In the genomic region with DNA sequence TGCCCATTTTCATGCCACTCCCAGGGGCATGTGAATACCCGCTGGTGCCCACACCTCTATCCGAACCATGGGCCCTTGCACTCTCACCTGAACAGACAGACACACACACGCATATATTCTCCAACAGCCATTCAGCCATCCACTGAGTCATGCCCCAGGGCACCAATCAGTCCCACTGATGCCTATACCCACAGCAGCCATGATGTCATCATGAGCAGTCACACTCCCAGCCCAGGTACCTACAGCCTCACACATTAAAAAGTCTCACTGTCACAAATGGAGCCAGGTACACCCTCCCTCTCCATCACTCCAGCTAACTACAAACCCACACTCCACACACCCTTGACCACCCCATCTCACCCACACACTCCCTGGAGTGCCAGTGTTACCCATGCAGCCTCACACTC, we compare ENCODE assay signal across 11 cellular contexts. TPM values are rescaled to one million over a fixed set of nuclear protein-coding genes. Genes with fewer than 3 reads are reported as not detected.
DNase-seq lines count a peak whose midpoint lies in the region; ATAC-seq lines count a peak whose summit lies in the region.
"Had no signal": no experiment of that assay in that cellular context is flagged by ENCODE, and none has a peak within 500 bp of the region (broad histone marks: within the 10 kb centered on the region; RNA-seq: fewer than 3 reads in every experiment).

No MANE protein-coding gene starts in this region.

- no peak overlapping the region for H3K23ac ChIP-seq in mesendoderm (ENCODE audit: low read length)

- WGBS in esophagus, 2 donors, result 53 to 54% methylated on average over 3 of the region's 3 CpGs
- no CpG with 5 or more reads among the region's 3 CpGs for WGBS in mesendoderm (ENCODE audit: extremely low coverage, insufficient coverage, low lambda C conversion rate)

- no peak overlapping the region for H3K9ac ChIP-seq in mesendoderm (ENCODE audit: low read length)
- H3K9ac ChIP-seq: parathyroid adenoma had no signal

- H3K4me3 ChIP-seq in esophagus (ENCODE audit: low read depth in 1 of 2, low read length in 2 of 2), result no peak overlapping the region
- no peak overlapping the region for H3K4me3 ChIP-seq in mesendoderm (ENCODE audit: low read length)

- H3K4me1 ChIP-seq in esophagus (ENCODE audit: control insufficient read depth in 2 of 2, insufficient read depth in 2 of 2, low read length in 1 of 2) (peaks cover 22 to 44% of the 10 kb centered on the region in 2 donors), mesendoderm (ENCODE audit: control insufficient read depth, low read depth, low read length) (no peaks in the 10 kb centered on the region)
- H3K4me1 ChIP-seq: parathyroid adenoma had no signal

- H4K5ac ChIP-seq in mesendoderm (ENCODE audit: low read length), result no peak overlapping the region

- no peaks in the 10 kb centered on the region for H3K9me3 ChIP-seq in esophagus (ENCODE audit: control insufficient read depth in 2 of 2, insufficient read depth in 1 of 2, low read depth in 1 of 2, low read length in 1 of 2)

- peaks cover 0 to 20% of the 10 kb centered on the region in 2 donors for H3K36me3 ChIP-seq in esophagus (ENCODE audit: control insufficient read depth in 2 of 2, insufficient read depth in 2 of 2, low read length in 1 of 2)
- no peaks in the 10 kb centered on the region for H3K36me3 ChIP-seq in mesendoderm (ENCODE audit: control insufficient read depth, insufficient read depth, low read length)

- peak; percentile 95 for ATAC-seq in stimulated activated effector memory CD8-positive, alpha-beta T cell treated with anti-CD3 and anti-CD28 coated beads, Interleukin-12 subunit alpha, Interleukin-12 subunit beta, amount 100 ng/mL, for 72 hours
- ATAC-seq in stimulated activated naive B cell treated with anti-CD40 and anti-IgM and Interleukin-4, amounts not matched to agents 10 μg/mL and 1 μg/mL and 100 μg/mL, for 72 hours (replicated peaks), result no peak

- no peak overlapping the region for H3K18ac ChIP-seq in mesendoderm (ENCODE audit: low read length)

- no peaks in the 10 kb centered on the region for H3K27me3 Mint-ChIP-seq in T-helper 1 cell treated with Interleukin-12 subunit alpha and Interleukin-12 subunit beta and Interleukin-4 antibody, amounts not matched to agents 30 μg/mL and 1 μg/mL, for 36 hours (ENCODE audit: low read depth)
- H3K27me3 Mint-ChIP-seq in stimulated activated naive B cell treated with anti-CD40 and anti-IgM and Interleukin-4, amounts not matched to agents 10 μg/mL and 1 μg/mL and 100 μg/mL, for 72 hours, result no peaks in the 10 kb centered on the region

- H3K36me3 Mint-ChIP-seq in T-helper 1 cell treated with Interleukin-12 subunit alpha and Interleukin-12 subunit beta and Interleukin-4 antibody, amounts not matched to agents 30 μg/mL and 1 μg/mL, for 36 hours (ENCODE audit: low read depth), result peaks cover 34% of the 10 kb centered on the region
- peaks cover 63% of the 10 kb centered on the region for H3K36me3 Mint-ChIP-seq in stimulated activated effector memory CD8-positive, alpha-beta T cell treated with anti-CD3 and anti-CD28 coated beads, Interleukin-12 subunit alpha, Interleukin-12 subunit beta, amount 100 ng/mL, for 72 hours
- peaks cover 0 to 12% of the 10 kb centered on the region in 2 donors for H3K36me3 Mint-ChIP-seq in stimulated activated naive B cell treated with anti-CD40 and anti-IgM and Interleukin-4, amounts not matched to agents 10 μg/mL and 1 μg/mL and 100 μg/mL, for 72 hours

- no peak for DNase-seq in T-helper 1 cell
- peak; percentile 64 for DNase-seq in activated T-cell treated with anti-CD3 and anti-CD28 coated beads for 4 hours
- DNase-seq in stimulated activated effector memory CD8-positive, alpha-beta T cell treated with anti-CD3 and anti-CD28 coated beads, Interleukin-12 subunit alpha, Interleukin-12 subunit beta, amount 100 ng/mL, for 72 hours (ENCODE audit: low spot score in 2 of 2), result no peak
- no peak for DNase-seq in AG08395 (ENCODE audit: low spot score)
- DNase-seq in stimulated activated naive B cell treated with anti-CD40 and anti-IgM and Interleukin-4, amounts not matched to agents 10 μg/mL and 1 μg/mL and 100 μg/mL, for 72 hours, result no peak
- no peak for DNase-seq in mesendoderm
- DNase-seq: activated gamma-delta T cell treated with Interleukin-2 at 50 U/mL for 16 hours had no signal

- no peaks in the 10 kb centered on the region for H3K79me1 ChIP-seq in mesendoderm (ENCODE audit: low read length)

- no peaks in the 10 kb centered on the region for H3K79me2 ChIP-seq in mesendoderm (ENCODE audit: control insufficient read depth, insufficient read depth, low read length)
- H3K79me2 ChIP-seq: parathyroid adenoma had no signal

- H3K56ac ChIP-seq in mesendoderm (ENCODE audit: low read length), result no peak overlapping the region

- H3K4me3 Mint-ChIP-seq in T-helper 1 cell treated with Interleukin-12 subunit alpha and Interleukin-12 subunit beta and Interleukin-4 antibody, amounts not matched to agents 30 μg/mL and 1 μg/mL, for 36 hours, result no peak overlapping the region
- peak overlapping the region; percentile 12 for H3K4me3 Mint-ChIP-seq in stimulated activated effector memory CD8-positive, alpha-beta T cell treated with anti-CD3 and anti-CD28 coated beads, Interleukin-12 subunit alpha, Interleukin-12 subunit beta, amount 100 ng/mL, for 72 hours
- no peak overlapping the region for H3K4me3 Mint-ChIP-seq in stimulated activated naive B cell treated with anti-CD40 and anti-IgM and Interleukin-4, amounts not matched to agents 10 μg/mL and 1 μg/mL and 100 μg/mL, for 72 hours

- H2BK5ac ChIP-seq in mesendoderm (ENCODE audit: low read length), result no peak overlapping the region

- H4K8ac ChIP-seq in mesendoderm (ENCODE audit: low read depth, low read length), result no peak overlapping the region

- H3K9me3 Mint-ChIP-seq in T-helper 1 cell treated with Interleukin-12 subunit alpha and Interleukin-12 subunit beta and Interleukin-4 antibody, amounts not matched to agents 30 μg/mL and 1 μg/mL, for 36 hours, result no peaks in the 10 kb centered on the region
- no peaks in the 10 kb centered on the region for H3K9me3 Mint-ChIP-seq in stimulated activated effector memory CD8-positive, alpha-beta T cell treated with anti-CD3 and anti-CD28 coated beads, Interleukin-12 subunit alpha, Interleukin-12 subunit beta, amount 100 ng/mL, for 72 hours
- no peaks in the 10 kb centered on the region for H3K9me3 Mint-ChIP-seq in stimulated activated naive B cell treated with anti-CD40 and anti-IgM and Interleukin-4, amounts not matched to agents 10 μg/mL and 1 μg/mL and 100 μg/mL, for 72 hours

- H3K4me2 ChIP-seq in mesendoderm (ENCODE audit: low read length), result no peak overlapping the region

- H2BK120ac ChIP-seq in mesendoderm (ENCODE audit: low read depth, low read length), result no peak overlapping the region

- H3K27ac Mint-ChIP-seq in T-helper 1 cell treated with Interleukin-12 subunit alpha and Interleukin-12 subunit beta and Interleukin-4 antibody, amounts not matched to agents 30 μg/mL and 1 μg/mL, for 36 hours, result peak overlapping the region; percentile 50
- H3K27ac Mint-ChIP-seq in stimulated activated effector memory CD8-positive, alpha-beta T cell treated with anti-CD3 and anti-CD28 coated beads, Interleukin-12 subunit alpha, Interleukin-12 subunit beta, amount 100 ng/mL, for 72 hours, result peak overlapping the region; percentile 83
- H3K27ac Mint-ChIP-seq in stimulated activated naive B cell treated with anti-CD40 and anti-IgM and Interleukin-4, amounts not matched to agents 10 μg/mL and 1 μg/mL and 100 μg/mL, for 72 hours, result no peak overlapping the region

- peak overlapping the region; percentile 68 to 90 for H3K27ac ChIP-seq in esophagus (ENCODE audit: low read depth in 2 of 2, low read length in 1 of 2)
- H3K27ac ChIP-seq in mesendoderm (ENCODE audit: low read depth, low read length), result no peak overlapping the region
- H3K27ac ChIP-seq: 22Rv1, parathyroid adenoma had no signal

- no peak overlapping the region for H2BK15ac ChIP-seq in mesendoderm (replicated peaks; ENCODE audit: low read depth)

- no peak overlapping the region for H2AK5ac ChIP-seq in mesendoderm (ENCODE audit: low read length)

- no peak overlapping the region for H3K4ac ChIP-seq in mesendoderm (ENCODE audit: low read depth, low read length)

- H3K27me3 ChIP-seq in esophagus (ENCODE audit: control insufficient read depth in 1 of 2, insufficient read depth in 2 of 2, low read length in 2 of 2), result no peaks in the 10 kb centered on the region
- H3K27me3 ChIP-seq in mesendoderm (ENCODE audit: insufficient read depth, low read length, poor library complexity), result no peaks in the 10 kb centered on the region

- peaks cover 63% of the 10 kb centered on the region for H3K4me1 Mint-ChIP-seq in T-helper 1 cell treated with Interleukin-12 subunit alpha and Interleukin-12 subunit beta and Interleukin-4 antibody, amounts not matched to agents 30 μg/mL and 1 μg/mL, for 36 hours (ENCODE audit: low read depth)
- peaks cover 81% of the 10 kb centered on the region for H3K4me1 Mint-ChIP-seq in stimulated activated effector memory CD8-positive, alpha-beta T cell treated with anti-CD3 and anti-CD28 coated beads, Interleukin-12 subunit alpha, Interleukin-12 subunit beta, amount 100 ng/mL, for 72 hours
- H3K4me1 Mint-ChIP-seq in stimulated activated naive B cell treated with anti-CD40 and anti-IgM and Interleukin-4, amounts not matched to agents 10 μg/mL and 1 μg/mL and 100 μg/mL, for 72 hours, result peaks cover 48 to 57% of the 10 kb centered on the region in 2 donors

RNA-seq across cellular contexts. Expression of gene VSIR, which starts 12.2 kb away (rescaled TPM):
- polyA plus RNA-seq in esophagus, result 10 to 100 TPM; 26.6 to 41.9 TPM
- 0.01 TPM for polyA plus RNA-seq in mesendoderm (2013, experiment 1 of 2)
- polyA plus RNA-seq in mesendoderm (2013, experiment 2 of 2), result 0.07 TPM

RNA-seq across cellular contexts. Expression of gene C10orf105, which starts 41.5 kb away (rescaled TPM):
- under 1 TPM; 0.02 to 0.04 TPM for polyA plus RNA-seq in esophagus
- polyA plus RNA-seq in mesendoderm (2013, experiment 1 of 2), result 0.29 TPM
- 0.25 TPM for polyA plus RNA-seq in mesendoderm (2013, experiment 2 of 2)
